ENCODE assay signal across 1 cellular context in the genomic region with DNA sequence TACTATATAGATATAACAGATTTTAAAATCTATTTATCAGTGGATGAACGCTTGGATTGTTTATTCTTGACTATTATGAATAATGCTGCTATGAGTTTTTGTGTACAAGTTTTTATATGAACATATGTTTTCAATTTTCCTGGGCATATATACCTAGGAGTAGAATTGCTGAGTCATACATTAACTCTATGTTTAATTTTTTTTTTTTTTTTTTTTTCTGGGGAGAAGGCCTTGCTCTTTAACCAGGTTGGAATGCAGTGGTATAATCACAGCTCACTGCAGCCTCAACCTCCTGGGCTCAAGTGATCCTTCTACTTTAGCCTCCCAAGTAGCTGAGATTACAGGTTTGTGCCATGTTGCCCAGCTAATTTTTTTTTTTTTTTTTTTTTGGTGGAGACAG.
TF ChIP-seq lines count a peak whose summit lies in the region.

No MANE protein-coding gene starts in this region.

TF ChIP-seq in K562, 482 proteins besides CTCF, POLR2A, EP300 and RAD21 (continued from another document):
- TF ChIP-seq E2F5 (CRISPR knock-in tag; IDR thresholded peaks at IDR 0.05) (no peak), ADNP (tag; IDR thresholded peaks at IDR 0.05) (0 out of 2 replicates have a peak, but pooled peaks have one; percentile 5), TEAD1 (CRISPR knock-in tag; IDR thresholded peaks at IDR 0.05) (no peak), NFE2 (IDR thresholded peaks at IDR 0.05; ENCODE audit: low read depth) (peak; percentile 83), MCM7 (IDR thresholded peaks at IDR 0.05) (0 out of 4 replicates have a peak, but pooled peaks of 1 of the 2 experiments have one; percentile 36), SMARCA4 (IDR thresholded peaks at IDR 0.05) (peak; percentile 63), ZNF384 (IDR thresholded peaks at IDR 0.05; ENCODE audit: low read depth, low read length) (peak; percentile 85)
- TF ChIP-seq, protein P1, sequence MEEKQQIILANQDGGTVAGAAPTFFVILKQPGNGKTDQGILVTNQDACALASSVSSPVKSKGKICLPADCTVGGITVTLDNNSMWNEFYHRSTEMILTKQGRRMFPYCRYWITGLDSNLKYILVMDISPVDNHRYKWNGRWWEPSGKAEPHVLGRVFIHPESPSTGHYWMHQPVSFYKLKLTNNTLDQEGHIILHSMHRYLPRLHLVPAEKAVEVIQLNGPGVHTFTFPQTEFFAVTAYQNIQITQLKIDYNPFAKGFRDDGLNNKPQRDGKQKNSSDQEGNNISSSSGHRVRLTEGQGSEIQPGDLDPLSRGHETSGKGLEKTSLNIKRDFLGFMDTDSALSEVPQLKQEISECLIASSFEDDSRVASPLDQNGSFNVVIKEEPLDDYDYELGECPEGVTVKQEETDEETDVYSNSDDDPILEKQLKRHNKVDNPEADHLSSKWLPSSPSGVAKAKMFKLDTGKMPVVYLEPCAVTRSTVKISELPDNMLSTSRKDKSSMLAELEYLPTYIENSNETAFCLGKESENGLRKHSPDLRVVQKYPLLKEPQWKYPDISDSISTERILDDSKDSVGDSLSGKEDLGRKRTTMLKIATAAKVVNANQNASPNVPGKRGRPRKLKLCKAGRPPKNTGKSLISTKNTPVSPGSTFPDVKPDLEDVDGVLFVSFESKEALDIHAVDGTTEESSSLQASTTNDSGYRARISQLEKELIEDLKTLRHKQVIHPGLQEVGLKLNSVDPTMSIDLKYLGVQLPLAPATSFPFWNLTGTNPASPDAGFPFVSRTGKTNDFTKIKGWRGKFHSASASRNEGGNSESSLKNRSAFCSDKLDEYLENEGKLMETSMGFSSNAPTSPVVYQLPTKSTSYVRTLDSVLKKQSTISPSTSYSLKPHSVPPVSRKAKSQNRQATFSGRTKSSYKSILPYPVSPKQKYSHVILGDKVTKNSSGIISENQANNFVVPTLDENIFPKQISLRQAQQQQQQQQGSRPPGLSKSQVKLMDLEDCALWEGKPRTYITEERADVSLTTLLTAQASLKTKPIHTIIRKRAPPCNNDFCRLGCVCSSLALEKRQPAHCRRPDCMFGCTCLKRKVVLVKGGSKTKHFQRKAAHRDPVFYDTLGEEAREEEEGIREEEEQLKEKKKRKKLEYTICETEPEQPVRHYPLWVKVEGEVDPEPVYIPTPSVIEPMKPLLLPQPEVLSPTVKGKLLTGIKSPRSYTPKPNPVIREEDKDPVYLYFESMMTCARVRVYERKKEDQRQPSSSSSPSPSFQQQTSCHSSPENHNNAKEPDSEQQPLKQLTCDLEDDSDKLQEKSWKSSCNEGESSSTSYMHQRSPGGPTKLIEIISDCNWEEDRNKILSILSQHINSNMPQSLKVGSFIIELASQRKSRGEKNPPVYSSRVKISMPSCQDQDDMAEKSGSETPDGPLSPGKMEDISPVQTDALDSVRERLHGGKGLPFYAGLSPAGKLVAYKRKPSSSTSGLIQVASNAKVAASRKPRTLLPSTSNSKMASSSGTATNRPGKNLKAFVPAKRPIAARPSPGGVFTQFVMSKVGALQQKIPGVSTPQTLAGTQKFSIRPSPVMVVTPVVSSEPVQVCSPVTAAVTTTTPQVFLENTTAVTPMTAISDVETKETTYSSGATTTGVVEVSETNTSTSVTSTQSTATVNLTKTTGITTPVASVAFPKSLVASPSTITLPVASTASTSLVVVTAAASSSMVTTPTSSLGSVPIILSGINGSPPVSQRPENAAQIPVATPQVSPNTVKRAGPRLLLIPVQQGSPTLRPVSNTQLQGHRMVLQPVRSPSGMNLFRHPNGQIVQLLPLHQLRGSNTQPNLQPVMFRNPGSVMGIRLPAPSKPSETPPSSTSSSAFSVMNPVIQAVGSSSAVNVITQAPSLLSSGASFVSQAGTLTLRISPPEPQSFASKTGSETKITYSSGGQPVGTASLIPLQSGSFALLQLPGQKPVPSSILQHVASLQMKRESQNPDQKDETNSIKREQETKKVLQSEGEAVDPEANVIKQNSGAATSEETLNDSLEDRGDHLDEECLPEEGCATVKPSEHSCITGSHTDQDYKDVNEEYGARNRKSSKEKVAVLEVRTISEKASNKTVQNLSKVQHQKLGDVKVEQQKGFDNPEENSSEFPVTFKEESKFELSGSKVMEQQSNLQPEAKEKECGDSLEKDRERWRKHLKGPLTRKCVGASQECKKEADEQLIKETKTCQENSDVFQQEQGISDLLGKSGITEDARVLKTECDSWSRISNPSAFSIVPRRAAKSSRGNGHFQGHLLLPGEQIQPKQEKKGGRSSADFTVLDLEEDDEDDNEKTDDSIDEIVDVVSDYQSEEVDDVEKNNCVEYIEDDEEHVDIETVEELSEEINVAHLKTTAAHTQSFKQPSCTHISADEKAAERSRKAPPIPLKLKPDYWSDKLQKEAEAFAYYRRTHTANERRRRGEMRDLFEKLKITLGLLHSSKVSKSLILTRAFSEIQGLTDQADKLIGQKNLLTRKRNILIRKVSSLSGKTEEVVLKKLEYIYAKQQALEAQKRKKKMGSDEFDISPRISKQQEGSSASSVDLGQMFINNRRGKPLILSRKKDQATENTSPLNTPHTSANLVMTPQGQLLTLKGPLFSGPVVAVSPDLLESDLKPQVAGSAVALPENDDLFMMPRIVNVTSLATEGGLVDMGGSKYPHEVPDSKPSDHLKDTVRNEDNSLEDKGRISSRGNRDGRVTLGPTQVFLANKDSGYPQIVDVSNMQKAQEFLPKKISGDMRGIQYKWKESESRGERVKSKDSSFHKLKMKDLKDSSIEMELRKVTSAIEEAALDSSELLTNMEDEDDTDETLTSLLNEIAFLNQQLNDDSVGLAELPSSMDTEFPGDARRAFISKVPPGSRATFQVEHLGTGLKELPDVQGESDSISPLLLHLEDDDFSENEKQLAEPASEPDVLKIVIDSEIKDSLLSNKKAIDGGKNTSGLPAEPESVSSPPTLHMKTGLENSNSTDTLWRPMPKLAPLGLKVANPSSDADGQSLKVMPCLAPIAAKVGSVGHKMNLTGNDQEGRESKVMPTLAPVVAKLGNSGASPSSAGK (IDR thresholded peaks at IDR 0.05): no peak
